Comparison of ENCODE assay signal across 18 cellular contexts in genomic region chr3:102733811-102734574, GRCh38.
DNase-seq lines count a peak whose midpoint lies in the region; TF ChIP-seq lines count a peak whose summit lies in the region.
"Had no signal": no experiment of that assay in that cellular context is flagged by ENCODE, and none has a peak within 500 bp of the region (broad histone marks: within the 10 kb centered on the region; RNA-seq: fewer than 3 reads in every experiment).

No MANE protein-coding gene starts in this region.

- H3K36me3 Mint-ChIP-seq in neural progenitor cell, result no peaks in the 10 kb centered on the region

- in situ Hi-C loops in Caki2 (cut with HindIII; ENCODE audit: low pct_unique_long_range_greater_than_20kb, low sequenced_read_pairs), result no loop called here

- H3K4me3 ChIP-seq in neural progenitor cell, result no peak overlapping the region
- H3K4me3 ChIP-seq: colonic mucosa, heart left ventricle, mucosa of descending colon had no signal

- no peak overlapping the region for H3K4me2 ChIP-seq in neural progenitor cell

- H3K27me3 ChIP-seq in neural progenitor cell, result no peaks in the 10 kb centered on the region
- H3K27me3 ChIP-seq: colonic mucosa, heart left ventricle had no signal

- H3K9me3 ChIP-seq in neural progenitor cell (ENCODE audit: low read depth), result no peaks in the 10 kb centered on the region
- H3K9me3 ChIP-seq: colonic mucosa, heart left ventricle, mucosa of descending colon had no signal

- DNase-seq in Caki2 (ENCODE audit: low read depth) (peak; percentile 7), NCI-H1048 (lab: John Stamatoyannopoulos, UW) (peak; percentile 43), epidermal melanocyte (ENCODE audit: insufficient read length, low spot score) (peak; percentile 14), neural progenitor cell (ENCODE audit: low spot score) (no peak), SKM-1 (lab: John Stamatoyannopoulos, UW; ENCODE audit: unreplicated experiment) (no peak), UCSD-AML1 (lab: John Stamatoyannopoulos, UW; ENCODE audit: unreplicated experiment) (no peak), NCI-H128 (lab: John Stamatoyannopoulos, UW; ENCODE audit: unreplicated experiment) (no peak)
- no peak for DNase-seq in activated CD8-positive, alpha-beta memory T cell treated with anti-CD3 and anti-CD28 coated beads for 24 hours
- DNase-seq: activated CD8-positive, alpha-beta T cell treated with anti-CD3 and anti-CD28 coated beads for 36 hours; amniotic stem cell; colonic mucosa; heart left ventricle; mucosa of descending colon; NCI-H1694; NCI-H510A; posterior cingulate gyrus; stimulated activated naive CD8-positive, alpha-beta T cell treated with anti-CD3 and anti-CD28 coated beads, Interleukin-15, amount 100 ng/mL, for 72 hours had no signal

- peaks cover 13% of the 10 kb centered on the region for H3K4me1 ChIP-seq in neural progenitor cell
- H3K4me1 ChIP-seq: colonic mucosa had no signal

- no peak overlapping the region for H3K4me3 Mint-ChIP-seq in neural progenitor cell
- H3K4me3 Mint-ChIP-seq: activated CD8-positive, alpha-beta T cell treated with anti-CD3 and anti-CD28 coated beads for 36 hours; activated T-helper 1 cell treated with anti-CD3 and anti-CD28 coated beads, Interleukin-12 subunit alpha, Interleukin-12 subunit beta, Interleukin-2, Interleukin-4 antibody, amounts not matched to agents 30 ng/mL and 10 ng/mL and 1 ng/mL, durations not matched to agents 14 hours and 24 hours and 36 hours; stimulated activated naive CD8-positive, alpha-beta T cell treated with anti-CD3 and anti-CD28 coated beads, Interleukin-15, amount 100 ng/mL, for 72 hours had no signal

- peaks cover 15% of the 10 kb centered on the region for H3K4me1 Mint-ChIP-seq in neural progenitor cell
- H3K4me1 Mint-ChIP-seq: stimulated activated naive CD8-positive, alpha-beta T cell treated with anti-CD3 and anti-CD28 coated beads, Interleukin-15, amount 100 ng/mL, for 72 hours had no signal

- H2AFZ ChIP-seq in neural progenitor cell (replicated peaks), result peak overlapping the region; percentile 38

- H3K27ac Mint-ChIP-seq in neural progenitor cell, result no peak overlapping the region
- H3K27ac Mint-ChIP-seq: activated CD8-positive, alpha-beta T cell treated with anti-CD3 and anti-CD28 coated beads for 36 hours; activated T-helper 1 cell treated with anti-CD3 and anti-CD28 coated beads, Interleukin-12 subunit alpha, Interleukin-12 subunit beta, Interleukin-2, Interleukin-4 antibody, amounts not matched to agents 30 ng/mL and 10 ng/mL and 1 ng/mL, durations not matched to agents 14 hours and 24 hours and 36 hours had no signal

- no peak overlapping the region for H3K9ac ChIP-seq in neural progenitor cell

- peaks cover 4% of the 10 kb centered on the region for H3K27me3 Mint-ChIP-seq in neural progenitor cell (ENCODE audit: insufficient read depth, low read depth)
- H3K27me3 Mint-ChIP-seq: activated CD8-positive, alpha-beta T cell treated with anti-CD3 and anti-CD28 coated beads for 36 hours; stimulated activated naive CD8-positive, alpha-beta T cell treated with anti-CD3 and anti-CD28 coated beads, Interleukin-15, amount 100 ng/mL, for 72 hours had no signal

- H4K20me1 ChIP-seq in neural progenitor cell (ENCODE audit: low read depth), result no peaks in the 10 kb centered on the region

- H3K9me3 Mint-ChIP-seq in neural progenitor cell, result no peaks in the 10 kb centered on the region
- H3K9me3 Mint-ChIP-seq: activated CD8-positive, alpha-beta T cell treated with anti-CD3 and anti-CD28 coated beads for 36 hours; activated T-helper 1 cell treated with anti-CD3 and anti-CD28 coated beads, Interleukin-12 subunit alpha, Interleukin-12 subunit beta, Interleukin-2, Interleukin-4 antibody, amounts not matched to agents 30 ng/mL and 10 ng/mL and 1 ng/mL, durations not matched to agents 14 hours and 24 hours and 36 hours had no signal

- no peak for TF ChIP-seq CTCF in neural progenitor cell (IDR thresholded peaks at IDR 0.05)

- no peaks in the 10 kb centered on the region for H3F3A ChIP-seq in neural progenitor cell (ENCODE audit: low read depth)

- H3K79me2 ChIP-seq in neural progenitor cell (ENCODE audit: low read depth), result no peaks in the 10 kb centered on the region

- no peak overlapping the region for H3K27ac ChIP-seq in neural progenitor cell
- H3K27ac ChIP-seq: colonic mucosa, heart left ventricle had no signal

- H3K36me3 ChIP-seq in neural progenitor cell, result no peaks in the 10 kb centered on the region
- H3K36me3 ChIP-seq: colonic mucosa, heart left ventricle had no signal

Comparison
In these comparisons a context has a peak if more than half of its experiments do, and no peak if none do; other contexts are left out.
1. DNase-seq: peak in Caki2 (single experiment), NCI-H1048 (single experiment) and epidermal melanocyte (single experiment); none in neural progenitor cell (single experiment), SKM-1 (single experiment), activated CD8-positive, alpha-beta memory T cell treated with anti-CD3 and anti-CD28 coated beads for 24 hours (single experiment), UCSD-AML1 (single experiment) and NCI-H128 (single experiment).